26 cellular contexts compared by ENCODE assay signal in the genomic region with DNA sequence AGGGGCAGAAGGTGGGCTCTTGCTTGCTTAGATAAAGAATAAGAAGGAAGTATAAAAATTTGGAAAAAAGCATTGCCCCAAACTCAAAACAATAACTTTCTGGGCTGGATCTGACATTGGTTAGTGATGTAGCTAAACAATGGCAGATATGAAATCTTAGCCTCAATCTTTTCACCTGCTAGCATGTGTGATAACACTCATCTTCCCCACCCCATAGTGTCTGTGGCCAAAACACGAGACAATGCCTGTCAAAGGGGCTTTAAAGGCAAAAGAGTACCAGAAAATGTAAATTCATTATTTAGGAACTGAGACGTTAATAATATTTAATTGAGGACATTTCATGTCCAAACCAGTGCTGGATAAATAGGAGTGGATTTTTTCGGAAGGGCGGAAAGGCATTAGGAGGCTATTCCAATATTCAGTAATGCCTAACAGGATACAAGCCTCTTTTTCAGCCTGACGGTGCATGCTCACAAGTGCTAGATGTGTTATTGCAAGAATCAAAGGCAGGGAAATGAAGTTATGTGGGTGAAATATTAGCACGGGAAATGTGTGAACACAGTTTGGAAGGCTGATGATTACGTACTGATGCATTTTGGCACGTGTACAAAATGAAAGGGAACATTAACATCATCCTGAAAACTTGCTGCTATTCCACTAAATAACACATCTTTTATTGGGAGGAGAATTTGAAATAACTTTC.
"Had no signal": no experiment of that assay in that cellular context is flagged by ENCODE, and none has a peak within 500 bp of the region (broad histone marks: within the 10 kb centered on the region; RNA-seq: fewer than 3 reads in every experiment).

No MANE protein-coding gene starts in this region.

- H3K4me1 ChIP-seq: foreskin keratinocyte, heart right ventricle, pancreas, right lobe of liver, stomach, thyroid gland, vagina had no signal

- H3K36me3 ChIP-seq: heart right ventricle, neutrophil, pancreas, right lobe of liver, stomach, thyroid gland, vagina had no signal

- H3K27me3 ChIP-seq: dorsolateral prefrontal cortex, foreskin keratinocyte, heart right ventricle, pancreas, right lobe of liver, stomach, thyroid gland, vagina had no signal

- H3K27ac Mint-ChIP-seq: endodermal cell had no signal

- H3K27ac ChIP-seq: dorsolateral prefrontal cortex, epithelial cell of prostate, foreskin keratinocyte, heart right ventricle, neutrophil, pancreas, right lobe of liver, stomach, thyroid gland, vagina had no signal

- H3K9me3 ChIP-seq: neutrophil, pancreas, right lobe of liver, stomach, thyroid gland, vagina had no signal

- ATAC-seq: esophagus mucosa; foreskin keratinocyte; naive thymus-derived CD8-positive, alpha-beta T cell; pancreas; right lobe of liver had no signal

- H3K4me3 ChIP-seq: dorsolateral prefrontal cortex, heart right ventricle, pancreas, right lobe of liver, stomach, thyroid gland, vagina had no signal

- H3K4me1 Mint-ChIP-seq: neural crest cell had no signal

- H3K9me3 Mint-ChIP-seq: neural crest cell had no signal

- H3K4me3 Mint-ChIP-seq: endodermal cell; naive thymus-derived CD8-positive, alpha-beta T cell; neural crest cell had no signal

- DNase-seq: dorsolateral prefrontal cortex; effector CD4-positive, alpha-beta T cell; endodermal cell; foreskin keratinocyte; glutamatergic neuron; heart right ventricle; hypothalamus; mesendoderm; midbrain; pancreas; retina; right lobe of liver; small intestine; stimulated activated CD4-positive, alpha-beta T cell treated with anti-CD3 and anti-CD28 coated beads, Interleukin-15, amount 100 ng/mL, for 24 hours; stimulated activated CD4-positive, alpha-beta T cell treated with anti-CD3 and anti-CD28 coated beads, Interleukin-2, amount 100 ng/mL, for 48 hours; stimulated activated CD8-positive, alpha-beta memory T cell treated with anti-CD3 and anti-CD28 coated beads, Interleukin-4, amount 100 ng/mL, for 48 hours; stimulated activated naive CD4-positive, alpha-beta T cell treated with Interleukin-2 at 50 U/mL for 16 hours; stomach; thyroid gland; trophoblast cell had no signal
